Comparison of ENCODE assay signal across 20 cellular contexts in the genomic region with DNA sequence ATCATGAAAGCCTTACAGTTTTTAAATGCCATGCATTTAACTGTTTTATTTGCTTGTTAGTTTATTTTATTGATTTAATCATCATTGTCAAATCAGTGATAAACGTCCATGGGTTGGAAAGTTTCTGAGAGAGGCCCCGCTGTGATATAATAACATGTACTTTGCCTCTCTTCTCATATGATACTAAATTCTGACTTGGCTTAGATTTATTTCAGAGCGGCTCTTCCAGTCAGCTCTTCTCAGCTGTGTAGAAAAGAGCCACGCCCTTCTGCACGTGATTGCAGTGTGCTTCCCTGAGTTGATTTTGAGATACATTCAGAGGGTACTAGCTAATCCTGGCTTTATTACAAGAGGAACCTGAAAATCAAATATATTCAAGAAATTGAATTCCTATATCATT.
DNase-seq lines count a peak whose midpoint lies in the region; FAIRE-seq and TF ChIP-seq lines count a peak whose summit lies in the region.
"Had no signal": no experiment of that assay in that cellular context is flagged by ENCODE, and none has a peak within 500 bp of the region (broad histone marks: within the 10 kb centered on the region; RNA-seq: fewer than 3 reads in every experiment).

No MANE protein-coding gene starts in this region.

- no peaks in the 10 kb centered on the region for H3K36me3 ChIP-seq in keratinocyte (ENCODE audit: control insufficient read depth in 2 of 2, extremely low read depth in 1 of 2, insufficient read depth in 2 of 2, low read length in 2 of 2)
- no peaks in the 10 kb centered on the region for H3K36me3 ChIP-seq in smooth muscle cell (ENCODE audit: low read depth)
- H3K36me3 ChIP-seq: BE2C had no signal

- CTCF ChIA-PET in HEK293T (lab: Yijun Ruan, JAX), result interaction anchor here (1.1 kb wide), 1 partner anchor 23 kb away, joined by 3 read pairs; no protein-coding TSS in a partner anchor

- H3K4me3 ChIP-seq in keratinocyte (ENCODE audit: control insufficient read depth in 2 of 3, extremely low read depth in 1 of 3, insufficient read depth in 2 of 3, low read depth in 1 of 3, low read length in 3 of 3) (no peak overlapping the region), smooth muscle cell (no peak overlapping the region)

- no peak overlapping the region for H3K4me2 ChIP-seq in keratinocyte (ENCODE audit: control insufficient read depth, extremely low read depth, insufficient read depth, low read depth, low read length)
- H3K4me2 ChIP-seq in smooth muscle cell, result no peak overlapping the region

- H3K79me2 ChIP-seq in keratinocyte (ENCODE audit: control insufficient read depth, insufficient read depth, low read length) (no peaks in the 10 kb centered on the region), smooth muscle cell (ENCODE audit: low read depth) (no peaks in the 10 kb centered on the region)

- peak; percentile 26 for FAIRE-seq in keratinocyte (lab: Jason Lieb, UNC)
- FAIRE-seq: G401.6, GM12892, GM18507, HTR-8/SVneo had no signal

- H3K4me1 ChIP-seq in keratinocyte (ENCODE audit: control insufficient read depth, extremely low read depth, insufficient read depth, low read length) (no peaks in the 10 kb centered on the region), smooth muscle cell (ENCODE audit: low read depth) (no peaks in the 10 kb centered on the region)
- H3K4me1 ChIP-seq: Caco-2 had no signal

- POLR2A ChIA-PET in HEK293T (lab: Yijun Ruan, JAX), result no interaction called here

- H3K27ac ChIP-seq in keratinocyte (ENCODE audit: control insufficient read depth, insufficient read depth, low read length) (no peak overlapping the region), smooth muscle cell (ENCODE audit: low read depth) (no peak overlapping the region)

- H3K27me3 ChIP-seq in keratinocyte (ENCODE audit: control insufficient read depth, extremely low read depth, insufficient read depth, low read length), result no peaks in the 10 kb centered on the region
- no peaks in the 10 kb centered on the region for H3K27me3 ChIP-seq in smooth muscle cell (ENCODE audit: low read depth)
- H3K27me3 ChIP-seq: BE2C had no signal

- peak overlapping the region; percentile 9 for H2AFZ ChIP-seq in keratinocyte (ENCODE audit: control insufficient read depth, low read length)
- H2AFZ ChIP-seq in smooth muscle cell (ENCODE audit: low read depth), result no peak overlapping the region

- no peak for TF ChIP-seq CTCF in keratinocyte (optimal IDR thresholded peaks at IDR 0.05 in 1 of 3, IDR thresholded peaks at IDR 0.05 in 1 of 3, conservative IDR thresholded peaks at IDR 0.05 in 1 of 3; ENCODE audit: extremely low read depth in 1 of 3, insufficient read depth in 2 of 3, low read length in 3 of 3)
- no peak for TF ChIP-seq CTCF in smooth muscle cell (IDR thresholded peaks at IDR 0.05; ENCODE audit: borderline replicate concordance, insufficient read depth, poor library complexity, severe bottlenecking)

- H3K9ac ChIP-seq in keratinocyte (ENCODE audit: control insufficient read depth, extremely low read depth, insufficient read depth, low read length), result no peak overlapping the region
- no peak overlapping the region for H3K9ac ChIP-seq in smooth muscle cell (ENCODE audit: low read depth)

- H3K9me3 ChIP-seq in keratinocyte (ENCODE audit: control insufficient read depth, low read depth, low read length), result no peaks in the 10 kb centered on the region
- no peaks in the 10 kb centered on the region for H3K9me3 ChIP-seq in smooth muscle cell (replicated peaks; ENCODE audit: low read depth)
- H3K9me3 ChIP-seq: BE2C, Caco-2 had no signal

- peak; percentile 15 for DNase-seq in COR-L47 (lab: John Stamatoyannopoulos, UW)
- no peak for DNase-seq in HEK293T (ENCODE audit: extremely low spot score)
- peak; percentile 80 for DNase-seq in NCI-H82 (lab: John Stamatoyannopoulos, UW)
- no peak for DNase-seq in keratinocyte (ENCODE audit: low read depth, low spot score)
- DNase-seq in activated T-cell treated with anti-CD3 and anti-CD28 coated beads, Interleukin-2, amount 50 U/mL, for 1 hour, result no peak
- DNase-seq in posterior vena cava (ENCODE audit: low spot score), result no peak
- DNase-seq in smooth muscle cell (lab: John Stamatoyannopoulos, UW; ENCODE audit: unreplicated experiment), result no peak
- DNase-seq: ACHN; BE2C; C1 segment of cervical spinal cord; Caco-2; CD4-positive, CD25-positive, alpha-beta regulatory T cell; CD8-positive, alpha-beta memory T cell; GOT3; H7; IMR-90 had no signal

- 91% methylated on average over 5 of the region's 5 CpGs for WGBS in smooth muscle cell (ENCODE audit: low lambda C conversion rate)

- dilution Hi-C loops in keratinocyte (cut with MboI; ENCODE audit: extremely low pct_ligation_motif_present, low sequenced_read_pairs), result no loop called here

- no peaks in the 10 kb centered on the region for H3F3A ChIP-seq in smooth muscle cell (ENCODE audit: low read depth)

- no peaks in the 10 kb centered on the region for H3K9me1 ChIP-seq in keratinocyte (ENCODE audit: control insufficient read depth, extremely low read depth, insufficient read depth, low read length)

- H4K20me1 ChIP-seq in keratinocyte (ENCODE audit: control insufficient read depth, extremely low read depth, insufficient read depth, low read length) (no peaks in the 10 kb centered on the region), smooth muscle cell (ENCODE audit: low read depth) (no peaks in the 10 kb centered on the region)

- intact Hi-C loops in posterior vena cava (cut with DNase I), result loop anchor here in 1 of 2 donors (10.0 kb wide), 1 partner anchor 794 kb away; no protein-coding TSS in a partner anchor

TF ChIP-seq in HEK293T, 16 proteins besides CTCF, POLR2A, EP300 and RAD21:
- no peak for TF ChIP-seq L3MBTL2 (conservative IDR thresholded peaks at IDR 0.05)
- no peak for TF ChIP-seq FOXK2 (IDR thresholded peaks at IDR 0.05)
- peak; percentile 64 for TF ChIP-seq PKNOX1 (IDR thresholded peaks at IDR 0.05)
- TF ChIP-seq TARDBP (IDR thresholded peaks at IDR 0.05), result no peak

Comparison
In these comparisons a context has a peak if more than half of its experiments do, and no peak if none do; other contexts are left out.
1. DNase-seq: peak in COR-L47 (single experiment) and NCI-H82 (single experiment); none in HEK293T (single experiment), keratinocyte (single experiment), activated T-cell treated with anti-CD3 and anti-CD28 coated beads, Interleukin-2, amount 50 U/mL, for 1 hour (single experiment), posterior vena cava (single experiment) and smooth muscle cell (single experiment).